In genomic region chr3:42772670-42773408, GRCh38 we compare ENCODE assay signal across 8 cellular contexts. TPM values are rescaled to one million over a fixed set of nuclear protein-coding genes. Genes with fewer than 3 reads are reported as not detected.
DNase-seq lines count a peak whose midpoint lies in the region; ATAC-seq and TF ChIP-seq lines count a peak whose summit lies in the region.

A gene with protein sequence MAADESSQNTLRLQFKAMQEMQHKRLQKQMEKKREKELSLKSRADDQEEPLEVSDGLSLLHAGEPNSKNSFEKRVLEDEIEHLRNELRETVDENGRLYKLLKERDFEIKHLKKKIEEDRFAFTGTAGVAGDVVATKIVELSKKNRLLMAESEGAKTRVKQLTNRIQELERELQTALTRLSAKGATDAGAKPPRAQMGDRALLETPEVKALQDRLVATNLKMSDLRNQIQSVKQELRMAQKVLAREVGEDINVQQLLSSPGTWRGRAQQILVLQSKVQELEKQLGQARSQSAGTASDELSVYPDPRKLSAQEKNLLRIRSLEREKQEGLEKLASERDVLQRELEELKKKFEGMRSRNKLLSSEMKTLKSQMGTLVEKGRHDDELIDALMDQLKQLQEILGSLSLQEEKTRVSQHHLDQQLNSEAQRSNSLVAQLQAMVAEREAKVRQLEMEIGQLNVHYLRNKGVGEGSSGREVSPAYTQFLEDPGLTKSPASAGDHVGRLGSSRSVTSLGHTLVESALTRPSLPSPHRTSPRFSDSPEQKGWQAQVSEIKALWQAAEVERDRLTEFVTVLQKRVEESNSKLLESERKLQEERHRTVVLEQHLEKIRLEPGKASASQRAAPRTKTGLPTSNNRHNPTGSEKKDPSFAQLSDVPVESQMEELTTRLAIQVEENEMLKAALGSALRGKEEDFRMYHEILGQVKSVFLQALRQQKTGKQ (minus strand): TSS chr3:42773253. CDS start chr3:42758345, 14,908 bp downstream.

- no peak for TF ChIP-seq CTCF in Calu3 (IDR thresholded peaks at IDR 0.05; ENCODE audit: unreplicated experiment)
- no peak for TF ChIP-seq CTCF in Peyer's patch (IDR thresholded peaks at IDR 0.05)
- no peak for TF ChIP-seq CTCF in fibroblast of the aortic adventitia (IDR thresholded peaks at IDR 0.05; ENCODE audit: insufficient read depth, low read length)
- TF ChIP-seq CTCF in natural killer cell (IDR thresholded peaks at IDR 0.05), result no peak

- H3K27ac Mint-ChIP-seq in Calu3 (ENCODE audit: unreplicated experiment), result peak within 1 kb of the TSS; percentile 78
- peak within 1 kb of the TSS; percentile 90 to 92 for H3K27ac Mint-ChIP-seq in natural killer cell
- peak within 1 kb of the TSS; percentile 97 for H3K27ac Mint-ChIP-seq in stimulated activated naive B cell treated with anti-CD40 and anti-IgM and Interleukin-4, amounts not matched to agents 10 μg/mL and 1 μg/mL and 100 μg/mL, for 72 hours

- peaks cover 0 to 13% (median 3%) of the 10 kb centered on the region in 4 donors for H3K4me1 ChIP-seq in Peyer's patch

- H3K9me3 ChIP-seq in Peyer's patch, result no peaks in the 10 kb centered on the region

- peak in 1 of 2 donors; percentile 20 for TF ChIP-seq POLR2A in Peyer's patch (IDR thresholded peaks at IDR 0.05)

- CTCF ChIA-PET in Calu3 (lab: Charles Lee), result no interaction called here

- H3K36me3 ChIP-seq in Peyer's patch, result no peaks in the 10 kb centered on the region

- DNase-seq in Calu3 (peak; percentile 88), HUDEP-2 (lab: John Stamatoyannopoulos, UW; ENCODE audit: unreplicated experiment in 76 of 76) (peak; percentile 3 to 95 (median 86)), Peyer's patch (peak; percentile 88 to 97 (median 94)), fibroblast of the aortic adventitia (ENCODE audit: low read depth) (peak; percentile 79), natural killer cell (peak; percentile 88)
- DNase-seq in activated T-helper 1 cell treated with anti-CD3 and anti-CD28 coated beads, Interleukin-2, amount 50 U/mL, for 16 hours (ENCODE audit: low read depth in 1 of 2, low spot score in 1 of 2), result peak; percentile 64 to 68
- DNase-seq in stimulated activated naive B cell treated with anti-CD40 and anti-IgM and Interleukin-4, amounts not matched to agents 10 μg/mL and 1 μg/mL and 100 μg/mL, for 72 hours, result peak; percentile 95

- intact Hi-C loops in Calu3 (cut with micrococcal nuclease; ENCODE audit: unreplicated experiment), result no loop called here
- intact Hi-C loops in natural killer cell (cut with micrococcal nuclease), result no loop called here

- peak within 1 kb of the TSS; percentile 45 to 65 (median 55) for H3K4me3 ChIP-seq in Peyer's patch
- H3K4me3 ChIP-seq in fibroblast of the aortic adventitia (ENCODE audit: low read depth, low read length), result peak within 1 kb of the TSS; percentile 68

- BruUV-seq in Calu3 (replicated peaks; lab: Mats Ljungman, UMichigan), result no TSS peak

- peaks cover 8% of the 10 kb centered on the region for H3K36me3 Mint-ChIP-seq in Calu3 (ENCODE audit: insufficient read depth, unreplicated experiment)
- H3K36me3 Mint-ChIP-seq in natural killer cell, result no peaks in the 10 kb centered on the region
- H3K36me3 Mint-ChIP-seq in stimulated activated naive B cell treated with anti-CD40 and anti-IgM and Interleukin-4, amounts not matched to agents 10 μg/mL and 1 μg/mL and 100 μg/mL, for 72 hours, result peaks cover 0 to 5% of the 10 kb centered on the region in 2 donors

- ATAC-seq in GM21360 (IDR thresholded peaks at IDR 0.05; ENCODE audit: unreplicated experiment), result peak; percentile 95
- ATAC-seq in natural killer cell, result peak; percentile 85 to 95 (median 92)
- ATAC-seq in stimulated activated naive B cell treated with anti-CD40 and anti-IgM and Interleukin-4, amounts not matched to agents 10 μg/mL and 1 μg/mL and 100 μg/mL, for 72 hours (replicated peaks), result peak; percentile 97

- H3K27ac ChIP-seq in Peyer's patch, result peak within 1 kb of the TSS; percentile 52 to 79 (median 70)

- H3K4me1 Mint-ChIP-seq in Calu3 (ENCODE audit: low read depth, unreplicated experiment) (peaks cover 5% of the 10 kb centered on the region), natural killer cell (peaks cover 10 to 11% of the 10 kb centered on the region in 2 donors)
- peaks cover 5 to 8% of the 10 kb centered on the region in 2 donors for H3K4me1 Mint-ChIP-seq in stimulated activated naive B cell treated with anti-CD40 and anti-IgM and Interleukin-4, amounts not matched to agents 10 μg/mL and 1 μg/mL and 100 μg/mL, for 72 hours

- peak within 1 kb of the TSS; percentile 73 for H3K4me3 Mint-ChIP-seq in Calu3 (ENCODE audit: low read depth, unreplicated experiment)
- peak within 1 kb of the TSS; percentile 95 for H3K4me3 Mint-ChIP-seq in natural killer cell
- peak within 1 kb of the TSS; percentile 76 to 82 for H3K4me3 Mint-ChIP-seq in stimulated activated naive B cell treated with anti-CD40 and anti-IgM and Interleukin-4, amounts not matched to agents 10 μg/mL and 1 μg/mL and 100 μg/mL, for 72 hours

- no peaks in the 10 kb centered on the region for H3K27me3 ChIP-seq in Peyer's patch

- H3K27me3 Mint-ChIP-seq in Calu3 (ENCODE audit: unreplicated experiment) (no peaks in the 10 kb centered on the region), natural killer cell (ENCODE audit: low read depth in 2 of 2) (no peaks in the 10 kb centered on the region)
- H3K27me3 Mint-ChIP-seq in stimulated activated naive B cell treated with anti-CD40 and anti-IgM and Interleukin-4, amounts not matched to agents 10 μg/mL and 1 μg/mL and 100 μg/mL, for 72 hours, result no peaks in the 10 kb centered on the region

- no peaks in the 10 kb centered on the region for H3K9me3 Mint-ChIP-seq in Calu3 (ENCODE audit: low read depth, unreplicated experiment)
- no peaks in the 10 kb centered on the region for H3K9me3 Mint-ChIP-seq in natural killer cell
- H3K9me3 Mint-ChIP-seq in stimulated activated naive B cell treated with anti-CD40 and anti-IgM and Interleukin-4, amounts not matched to agents 10 μg/mL and 1 μg/mL and 100 μg/mL, for 72 hours, result peaks cover 5 to 6% of the 10 kb centered on the region in 2 donors

RNA-seq across cellular contexts. Expression of the gene that starts here (rescaled TPM):
- total RNA-seq in Calu3 (2022) (0.66 and 0.68 TPM in 2 replicates), Peyer's patch (1 to 10 TPM in 3 of 4 donors, not detected in 1; 1.4 to 6.8 (median 4.2) TPM), fibroblast of the aortic adventitia (ENCODE audit: low replicate concordance) (0.27 and 8.6 TPM in 2 replicates), natural killer cell (under 1 TPM; 0.35 to 0.88 (median 0.47) TPM)

Comparison
In these comparisons a context has a peak if more than half of its experiments do, and no peak if none do; other contexts are left out.
1. Peak in every context shown above with its lines: DNase-seq, ATAC-seq, H3K4me3 ChIP-seq and H3K27ac ChIP-seq.
2. Peak in DNase-seq in Calu3; RNA of the gene not detected or under 1 TPM.
3. Peak in DNase-seq and ATAC-seq in natural killer cell; RNA of the gene not detected or under 1 TPM.